ENCODE assay signal across 26 cellular contexts in genomic region chr6:169685860-169686259, GRCh38.
"Had no signal": no experiment of that assay in that cellular context is flagged by ENCODE, and none has a peak within 500 bp of the region (broad histone marks: within the 10 kb centered on the region; RNA-seq: fewer than 3 reads in every experiment).

No MANE protein-coding gene starts in this region.

- H3K4me3 ChIP-seq: colonic mucosa, coronary artery, dorsolateral prefrontal cortex, esophagus muscularis mucosa, esophagus squamous epithelium, gastrocnemius medialis, gastroesophageal sphincter, heart left ventricle, heart right ventricle had no signal

- H3K4me3 Mint-ChIP-seq: dendritic cell treated with granulocyte-macrophage colony-stimulating factor and Interleukin-4, amounts not matched to agents 40 ng/mL and 50 ng/mL, for 4 days; effector memory CD8-positive, alpha-beta T cell had no signal

- DNase-seq: colonic mucosa; cortex of kidney; dermis blood vessel endothelial cell; dorsolateral prefrontal cortex; effector CD4-positive, alpha-beta T cell; effector CD8-positive, alpha-beta T cell; effector memory CD4-positive, alpha-beta T cell; effector memory CD8-positive, alpha-beta T cell; erythroblast; esophagus squamous epithelium; foreskin fibroblast; foreskin keratinocyte; foreskin melanocyte; gastrocnemius medialis; glutamatergic neuron; head of caudate nucleus; heart left ventricle; heart right ventricle had no signal

- H3K27me3 Mint-ChIP-seq: dendritic cell treated with granulocyte-macrophage colony-stimulating factor and Interleukin-4, amounts not matched to agents 40 ng/mL and 50 ng/mL, for 4 days; effector memory CD8-positive, alpha-beta T cell had no signal

- H3K27ac Mint-ChIP-seq: dendritic cell treated with granulocyte-macrophage colony-stimulating factor and Interleukin-4, amounts not matched to agents 40 ng/mL and 50 ng/mL, for 4 days had no signal

- H3K27me3 ChIP-seq: colonic mucosa, dorsolateral prefrontal cortex, esophagus muscularis mucosa, esophagus squamous epithelium, foreskin keratinocyte, gastrocnemius medialis, gastroesophageal sphincter, heart left ventricle, heart right ventricle, hepatocyte had no signal

- FAIRE-seq: endothelial cell of umbilical vein had no signal

- ATAC-seq: effector memory CD8-positive, alpha-beta T cell; esophagus mucosa; foreskin keratinocyte; gastrocnemius medialis; gastroesophageal sphincter; heart left ventricle; heart right ventricle had no signal

- H3K9me3 ChIP-seq: colonic mucosa, gastrocnemius medialis had no signal

- H2AFZ ChIP-seq: hepatocyte had no signal

- H3K4me2 ChIP-seq: hepatocyte had no signal

- H3K36me3 ChIP-seq: colonic mucosa had no signal

- H3K27ac ChIP-seq: colonic mucosa, coronary artery, dorsolateral prefrontal cortex, epithelial cell of prostate, esophagus muscularis mucosa, esophagus squamous epithelium, foreskin keratinocyte, gastrocnemius medialis, gastroesophageal sphincter, heart left ventricle, heart right ventricle, hepatocyte had no signal

- H3K4me1 ChIP-seq: colonic mucosa, esophagus muscularis mucosa, foreskin keratinocyte, gastroesophageal sphincter, heart left ventricle, heart right ventricle had no signal
